ENCODE assay signal across 5 cellular contexts in the genomic region with DNA sequence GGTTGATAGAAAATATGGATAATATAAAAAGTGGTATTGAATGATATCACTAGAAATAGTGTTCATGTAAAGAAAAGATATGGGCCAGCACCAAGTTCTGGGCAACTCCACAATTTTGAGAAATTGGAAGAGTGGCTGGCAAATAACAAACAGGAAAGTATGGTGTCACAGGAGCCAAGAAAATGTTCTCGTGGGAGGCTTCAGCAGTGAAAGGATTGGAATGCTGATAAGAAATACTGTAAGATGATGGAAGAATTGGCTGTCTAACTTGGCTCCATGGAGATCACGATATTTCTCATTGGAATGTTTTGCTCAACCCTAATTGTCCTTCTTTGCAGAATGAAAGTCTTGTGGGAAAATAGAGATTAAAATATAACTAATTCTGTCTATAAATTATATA.
"Had no signal": no experiment of that assay in that cellular context is flagged by ENCODE, and none has a peak within 500 bp of the region (broad histone marks: within the 10 kb centered on the region; RNA-seq: fewer than 3 reads in every experiment).

No MANE protein-coding gene starts in this region.

- H3K4me3 ChIP-seq: GM23338, K562 had no signal

- DNase-seq: H9, HCEC 1CT, IMR-90 had no signal
